ENCODE assay signal across 8 cellular contexts in genomic region chr3:123660900-123661299, GRCh38.
DNase-seq lines count a peak whose midpoint lies in the region; ATAC-seq and TF ChIP-seq lines count a peak whose summit lies in the region.

No MANE protein-coding gene starts in this region.

- peak overlapping the region; percentile 74 for H3K9ac ChIP-seq in stomach smooth muscle (ENCODE audit: low read length in 2 of 2)

- H3K36me3 ChIP-seq in stomach smooth muscle (ENCODE audit: control insufficient read depth in 2 of 2, insufficient read depth in 2 of 2, low read length in 2 of 2) = peaks cover 63 to 65% of the 10 kb centered on the region in 2 donors
- H3K36me3 ChIP-seq in CD8-positive, alpha-beta memory T cell (ENCODE audit: insufficient read depth, low read length) = no peaks in the 10 kb centered on the region

- peaks cover 0 to 8% (median 2%) of the 10 kb centered on the region in 5 donors for H3K9me3 Mint-ChIP-seq in CD8-positive, alpha-beta memory T cell

- H3K4me3 ChIP-seq in LNCaP clone FGC (ENCODE audit: low read depth, low read length) (no peak overlapping the region), cardiac fibroblast (replicated peaks in 1 of 2; ENCODE audit: low read depth in 2 of 2, low read length in 2 of 2) (no peak overlapping the region), stomach smooth muscle (ENCODE audit: low read length in 2 of 2) (peak overlapping the region; percentile 40 to 48)
- H3K4me3 ChIP-seq in CD8-positive, alpha-beta memory T cell (ENCODE audit: low read length) = no peak overlapping the region

- POLR2A ChIA-PET in CD8-positive, alpha-beta memory T cell (lab: Charles Lee) = no interaction called here

- CTCF ChIA-PET in CD8-positive, alpha-beta memory T cell (lab: Charles Lee) = no interaction called here

- ATAC-seq in HG03025 (IDR thresholded peaks at IDR 0.05; ENCODE audit: low FRiP score, unreplicated experiment) = no peak

- peaks cover 88% of the 10 kb centered on the region for H3K4me1 ChIP-seq in stomach smooth muscle (ENCODE audit: control insufficient read depth, insufficient read depth, low read length)
- no peaks in the 10 kb centered on the region for H3K4me1 ChIP-seq in CD8-positive, alpha-beta memory T cell (ENCODE audit: insufficient read depth, low read length)

- H3K4me1 Mint-ChIP-seq in CD8-positive, alpha-beta memory T cell = no peaks in the 10 kb centered on the region

- H3K36me3 Mint-ChIP-seq in CD8-positive, alpha-beta memory T cell = peaks cover 0 to 5% (median 0%) of the 10 kb centered on the region in 3 donors

- DNase-seq in LNCaP clone FGC (ENCODE audit: low read depth) = peak; percentile 46
- DNase-seq in cardiac fibroblast (ENCODE audit: low read depth in 2 of 2) = peak; percentile 98 to 99
- no peak for DNase-seq in AML-193 (lab: John Stamatoyannopoulos, UW)
- DNase-seq in T-helper 9 cell = no peak
- DNase-seq in CD8-positive, alpha-beta memory T cell = no peak

- H3K27ac ChIP-seq in layer of hippocampus (ENCODE audit: low read depth, low read length) = peak overlapping the region; percentile 75
- peak overlapping the region; percentile 99 for H3K27ac ChIP-seq in stomach smooth muscle (ENCODE audit: low read length)
- H3K27ac ChIP-seq in CD8-positive, alpha-beta memory T cell (ENCODE audit: low read depth, low read length) = no peak overlapping the region

- peaks cover 11 to 44% of the 10 kb centered on the region in 2 donors for H3K27me3 Mint-ChIP-seq in CD8-positive, alpha-beta memory T cell

- no peak overlapping the region for H3K27ac Mint-ChIP-seq in CD8-positive, alpha-beta memory T cell

- no peaks in the 10 kb centered on the region for H3K9me3 ChIP-seq in stomach smooth muscle (ENCODE audit: control insufficient read depth in 2 of 2, low read length in 2 of 2)
- H3K9me3 ChIP-seq in CD8-positive, alpha-beta memory T cell (ENCODE audit: low read length) = no peaks in the 10 kb centered on the region

- H3K4me3 Mint-ChIP-seq in CD8-positive, alpha-beta memory T cell = no peak overlapping the region

- TF ChIP-seq CTCF in LNCaP clone FGC (IDR thresholded peaks at IDR 0.05; ENCODE audit: control insufficient read depth, extremely low read depth, insufficient read depth) = no peak
- no peak for TF ChIP-seq CTCF in cardiac fibroblast (IDR thresholded peaks at IDR 0.05; ENCODE audit: low read depth, low read length)

- H3K27me3 ChIP-seq in layer of hippocampus (ENCODE audit: control insufficient read depth, insufficient read depth, low read length) (no peaks in the 10 kb centered on the region), stomach smooth muscle (ENCODE audit: control insufficient read depth in 1 of 2, insufficient read depth in 2 of 2, low read length in 2 of 2) (no peaks in the 10 kb centered on the region)
- no peaks in the 10 kb centered on the region for H3K27me3 ChIP-seq in CD8-positive, alpha-beta memory T cell (ENCODE audit: insufficient read depth, low read length, poor library complexity, severe bottlenecking)

Comparison
In these comparisons a context has a peak if more than half of its experiments do, and no peak if none do; other contexts are left out.
1. DNase-seq: peak in LNCaP clone FGC (single experiment) and cardiac fibroblast (2 of 2); none in AML-193 (0 of 2), T-helper 9 cell (single experiment) and CD8-positive, alpha-beta memory T cell (0 of 5).
2. H3K4me3 ChIP-seq: peak in stomach smooth muscle (2 of 2); none in LNCaP clone FGC (single experiment), cardiac fibroblast (0 of 2) and CD8-positive, alpha-beta memory T cell (single experiment).